In genomic region chr11:47431356-47432083, GRCh38 we compare ENCODE assay signal across 1 cellular context.
TF ChIP-seq lines count a peak whose summit lies in the region.

No MANE protein-coding gene starts in this region.

TF ChIP-seq in HepG2, 621 proteins besides CTCF, POLR2A, EP300 and RAD21 (continued from another document and continues in another):
- TF ChIP-seq TFE3 (CRISPR knock-in tag; IDR thresholded peaks at IDR 0.05) (no peak), TRIM24 (CRISPR knock-in tag; IDR thresholded peaks at IDR 0.05) (no peak), NFIC (IDR thresholded peaks at IDR 0.05; ENCODE audit: low read length) (no peak), ZNF589 (CRISPR knock-in tag; conservative IDR thresholded peaks at IDR 0.05) (no peak), U2AF2 (IDR thresholded peaks at IDR 0.05; ENCODE audit: low read depth, low read length) (no peak), UBTF (CRISPR knock-in tag; IDR thresholded peaks at IDR 0.05) (no peak), ASH2L (IDR thresholded peaks at IDR 0.05; ENCODE audit: insufficient read length, low read depth, low read length) (no peak), LCORL (IDR thresholded peaks at IDR 0.05) (peak; percentile 47; the same call in 1 of the 2 replicates), LCORL (CRISPR knock-in tag; IDR thresholded peaks at IDR 0.05) (peak; percentile 67), ZNF503 (CRISPR knock-in tag; IDR thresholded peaks at IDR 0.05) (no peak), ZNF766 (CRISPR knock-in tag; IDR thresholded peaks at IDR 0.05; ENCODE audit: borderline replicate concordance) (no peak), ZNF264 (CRISPR knock-in tag; IDR thresholded peaks at IDR 0.05) (no peak), ZBTB1 (CRISPR knock-in tag; IDR thresholded peaks at IDR 0.05; ENCODE audit: borderline replicate concordance) (no peak), ZNF232 (CRISPR knock-in tag; IDR thresholded peaks at IDR 0.05; ENCODE audit: borderline replicate concordance) (no peak), ZNF44 (CRISPR knock-in tag; IDR thresholded peaks at IDR 0.05) (no peak), FOXC1 (CRISPR knock-in tag; IDR thresholded peaks at IDR 0.05; ENCODE audit: borderline replicate concordance) (no peak), RBM22 (optimal IDR thresholded peaks at IDR 0.05; ENCODE audit: low read length) (no peak), ZNF441 (CRISPR knock-in tag; IDR thresholded peaks at IDR 0.05; ENCODE audit: borderline replicate concordance) (no peak), NFRKB (IDR thresholded peaks at IDR 0.05) (no peak), ZBTB38 (CRISPR knock-in tag; IDR thresholded peaks at IDR 0.05) (peak; percentile 45; the same call in 1 of the 2 replicates), ZBTB46 (CRISPR knock-in tag; IDR thresholded peaks at IDR 0.05; ENCODE audit: borderline replicate concordance) (no peak), SP4 (CRISPR knock-in tag; IDR thresholded peaks at IDR 0.05) (no peak), ZNF30 (CRISPR knock-in tag; IDR thresholded peaks at IDR 0.05) (no peak), FOXJ3 (CRISPR knock-in tag; IDR thresholded peaks at IDR 0.05; ENCODE audit: borderline replicate concordance) (no peak), SSRP1 (CRISPR knock-in tag; IDR thresholded peaks at IDR 0.05) (no peak), ZNF230 (CRISPR knock-in tag; IDR thresholded peaks at IDR 0.05) (no peak), SOX6 (IDR thresholded peaks at IDR 0.05) (no peak), SOX6 (CRISPR knock-in tag; IDR thresholded peaks at IDR 0.05) (peak; percentile 71; the same call in 1 of the 2 replicates), ZBTB20 (CRISPR knock-in tag; IDR thresholded peaks at IDR 0.05; ENCODE audit: borderline replicate concordance, low read depth) (no peak), ZFP82 (CRISPR knock-in tag; IDR thresholded peaks at IDR 0.05; ENCODE audit: borderline replicate concordance) (no peak), TBX3 (IDR thresholded peaks at IDR 0.05; ENCODE audit: borderline replicate concordance) (no peak), ZBTB43 (CRISPR knock-in tag; conservative IDR thresholded peaks at IDR 0.05) (no peak), BHLHE40 (IDR thresholded peaks at IDR 0.05; ENCODE audit: low read length) (no peak), ZNF136 (CRISPR knock-in tag; IDR thresholded peaks at IDR 0.05; ENCODE audit: low read depth) (no peak), KDM5B (CRISPR knock-in tag; IDR thresholded peaks at IDR 0.05; ENCODE audit: borderline replicate concordance) (no peak), ZNF33B (CRISPR knock-in tag; IDR thresholded peaks at IDR 0.05) (no peak), ZNF75D (CRISPR knock-in tag; IDR thresholded peaks at IDR 0.05; ENCODE audit: borderline replicate concordance) (no peak), FOXP1 (IDR thresholded peaks at IDR 0.05) (no peak), FOXP1 (CRISPR knock-in tag; IDR thresholded peaks at IDR 0.05) (peak; percentile 59), ZZZ3 (CRISPR knock-in tag; IDR thresholded peaks at IDR 0.05; ENCODE audit: borderline replicate concordance) (no peak), NONO (IDR thresholded peaks at IDR 0.05) (no peak), NONO (CRISPR knock-in tag; conservative IDR thresholded peaks at IDR 0.05) (no peak), NR0B2 (CRISPR knock-in tag; IDR thresholded peaks at IDR 0.05) (no peak), ZFP62 (CRISPR knock-in tag; IDR thresholded peaks at IDR 0.05) (no peak), KDM2A (CRISPR knock-in tag; IDR thresholded peaks at IDR 0.05; ENCODE audit: borderline replicate concordance, low read depth) (no peak), ZBTB7B (CRISPR knock-in tag; IDR thresholded peaks at IDR 0.05) (no peak), CENPX (CRISPR knock-in tag; IDR thresholded peaks at IDR 0.05) (no peak), ZNF709 (CRISPR knock-in tag; IDR thresholded peaks at IDR 0.05) (no peak), ZNF772 (CRISPR knock-in tag; IDR thresholded peaks at IDR 0.05) (no peak), ZFY (CRISPR knock-in tag; IDR thresholded peaks at IDR 0.05) (no peak), ZNF7 (CRISPR knock-in tag; IDR thresholded peaks at IDR 0.05) (peak; percentile 76; the same call in 1 of the 2 replicates), ZHX2 (IDR thresholded peaks at IDR 0.05; ENCODE audit: low read depth) (no peak), ZHX2 (CRISPR knock-in tag; IDR thresholded peaks at IDR 0.05; ENCODE audit: borderline replicate concordance) (no peak), PPARG (CRISPR knock-in tag; conservative IDR thresholded peaks at IDR 0.05) (peak; percentile 58; the same call in 1 of the 2 replicates), USF2 (IDR thresholded peaks at IDR 0.05; ENCODE audit: low read depth, low read length) (no peak), USF2 (CRISPR knock-in tag; IDR thresholded peaks at IDR 0.05; ENCODE audit: borderline replicate concordance) (no peak), ZNF552 (CRISPR knock-in tag; IDR thresholded peaks at IDR 0.05; ENCODE audit: borderline replicate concordance) (no peak), SP1 (IDR thresholded peaks at IDR 0.05) (no peak), SP1 (CRISPR knock-in tag; IDR thresholded peaks at IDR 0.05) (no peak), NFKBIZ (CRISPR knock-in tag; IDR thresholded peaks at IDR 0.05) (no peak), ZNF569 (CRISPR knock-in tag; IDR thresholded peaks at IDR 0.05; ENCODE audit: borderline replicate concordance) (no peak)
